10 cellular contexts compared by ENCODE assay signal in the genomic region with DNA sequence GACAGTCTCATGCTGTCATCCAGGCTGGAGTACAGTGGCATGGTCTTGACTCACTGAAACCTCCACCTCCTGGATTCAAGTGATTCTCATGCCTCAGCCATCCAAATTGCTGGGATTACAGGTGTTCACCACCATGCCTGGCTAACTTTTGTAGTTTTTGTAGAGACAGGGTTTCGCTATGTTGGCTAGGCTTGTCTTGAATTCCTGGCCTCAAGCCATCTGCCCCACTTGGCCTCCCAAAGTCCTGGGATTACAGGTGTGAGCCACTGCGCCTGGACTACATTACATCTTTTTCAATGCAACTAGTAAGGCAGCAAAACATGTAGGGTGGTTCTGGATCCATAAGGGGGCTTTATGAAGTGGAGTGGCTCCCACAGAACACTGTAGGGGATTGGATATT. TPM values are rescaled to one million over a fixed set of nuclear protein-coding genes. Genes with fewer than 3 reads are reported as not detected.
"Had no signal": no experiment of that assay in that cellular context is flagged by ENCODE, and none has a peak within 500 bp of the region (broad histone marks: within the 10 kb centered on the region; RNA-seq: fewer than 3 reads in every experiment).

No MANE protein-coding gene starts in this region.

- H3K4me3 ChIP-seq: GM23248, HAP-1 had no signal

- H3K9me3 ChIP-seq: HAP-1 had no signal

- DNase-seq: GM23248, GOT3, H7, HFFc6, IMR-90, KBM-7 had no signal

- H3K9ac ChIP-seq: GM23248 had no signal

- H2AFZ ChIP-seq: GM23248 had no signal

- ATAC-seq: HCT116 had no signal

- H3K27ac ChIP-seq: GM23248, HL-60 had no signal

- H3K4me1 ChIP-seq: HAP-1 had no signal

RNA-seq across cellular contexts. Expression of a gene that starts 29.6 kb away (rescaled TPM):
- total RNA-seq: GM23248, HFFc6, HT1080, IMR-90 had no signal
- polyA plus RNA-seq: GM23248, IMR-90 had no signal
